ENCODE assay signal across 8 cellular contexts in genomic region chr15:88467073-88467934, GRCh38. TPM values are rescaled to one million over a fixed set of nuclear protein-coding genes. Genes with fewer than 3 reads are reported as not detected.
A peak's percentile ranks its signal among the peaks of the same experiment; 100 is the strongest.
DNase-seq lines count a peak whose midpoint lies in the region; ATAC-seq and TF ChIP-seq lines count a peak whose summit lies in the region.

Gene MRPL46, minus strand, starts transcription at chr15:88467388. Its CDS starts 11 bp downstream, at chr15:88467377.
Gene MRPS11, plus strand, starts transcription at chr15:88467708. Its CDS starts 10 bp downstream, at chr15:88467718.

- H3K9me3 Mint-ChIP-seq in IgD-negative memory B cell = no peaks in the 10 kb centered on the region

- no peaks in the 10 kb centered on the region for H3K9me2 ChIP-seq in PC-3 (replicated peaks; ENCODE audit: low read length)

- H3K4me3 Mint-ChIP-seq in IgD-negative memory B cell = peak within 1 kb of the TSS in 3 of 4 donors; percentile 93 to 99 (median 99)

- CTCF ChIA-PET in PC-3 (lab: Charles Lee) = interaction anchor here (0.6 to 0.8 kb wide), 2 partner anchors 45 to 157 kb away, joined by 3 to 5 read pairs; no protein-coding TSS in a partner anchor

- no peaks in the 10 kb centered on the region for H4K20me1 ChIP-seq in PC-3 (ENCODE audit: low read length)

- peak within 1 kb of the TSS; percentile 98 to 99 (median 99) for H3K27ac Mint-ChIP-seq in IgD-negative memory B cell

- peak within 1 kb of the TSS; percentile 84 for H2AFZ ChIP-seq in PC-3 (ENCODE audit: low read length)

- intact Hi-C loops in PC-3 (cut with micrococcal nuclease) = loop anchor here (5.0 kb wide), 1 partner anchor 80 kb away; the partner anchor contains the start of gene DET1

- no peaks in the 10 kb centered on the region for H3K27me3 Mint-ChIP-seq in IgD-negative memory B cell

- peaks cover 2% of the 10 kb centered on the region for H3K36me3 Mint-ChIP-seq in IgD-negative memory B cell

- no peak for TF ChIP-seq CTCF in PC-3 (conservative IDR thresholded peaks at IDR 0.05; ENCODE audit: low read depth, low read length)
- TF ChIP-seq CTCF in epithelial cell of proximal tubule (conservative IDR thresholded peaks at IDR 0.05; ENCODE audit: low read depth, low read length) = no peak

- peak within 1 kb of the TSS; percentile 91 for H3K4me2 ChIP-seq in PC-3 (ENCODE audit: low read length)

- H3F3A ChIP-seq in PC-3 (ENCODE audit: low read length, unreplicated experiment) = no peaks in the 10 kb centered on the region

- peaks cover 67% of the 10 kb centered on the region for H3K79me2 ChIP-seq in PC-3 (ENCODE audit: low read length)

- BruUV-seq in PC-3 (replicated peaks; lab: Mats Ljungman, UMichigan) = no TSS peak

- ATAC-seq in GM21576 (IDR thresholded peaks at IDR 0.05; ENCODE audit: unreplicated experiment) = peak; percentile 85
- peak; percentile 86 for ATAC-seq in PC-3

- peak; percentile 32 for DNase-seq in DMS153 (lab: John Stamatoyannopoulos, UW)
- DNase-seq in PC-3 = peak; percentile 86
- peak; percentile 83 for DNase-seq in activated T-cell treated with anti-CD3 and anti-CD28 coated beads for 48 hours (ENCODE audit: low read depth)
- no peak for DNase-seq in epithelial cell of proximal tubule (ENCODE audit: low read depth)
- DNase-seq in mucosa of gallbladder (ENCODE audit: low spot score) = peak; percentile 92
- peak; percentile 77 to 78 for DNase-seq in stimulated activated CD8-positive, alpha-beta memory T cell treated with anti-CD3 and anti-CD28 coated beads, Interleukin-4, amount 100 ng/mL, for 4 hours (ENCODE audit: low read depth in 2 of 2, low spot score in 1 of 2)

- no peaks in the 10 kb centered on the region for H3K9me3 ChIP-seq in PC-3 (ENCODE audit: low read length)

- H3K36me3 ChIP-seq in PC-3 (ENCODE audit: low read depth, low read length) = peaks cover 24% of the 10 kb centered on the region; the same call in 1 of the 2 replicates

- H3K4me1 Mint-ChIP-seq in IgD-negative memory B cell = peaks cover 21 to 25% (median 23%) of the 10 kb centered on the region in 3 donors

- peak within 1 kb of the TSS; percentile 73 for H3K27ac ChIP-seq in PC-3 (ENCODE audit: low read length)

- peak within 1 kb of the TSS; percentile 91 for H3K9ac ChIP-seq in PC-3 (ENCODE audit: low read length)

- H3K27me3 ChIP-seq in PC-3 (ENCODE audit: low read length) = no peaks in the 10 kb centered on the region

- H3K4me1 ChIP-seq in PC-3 (ENCODE audit: insufficient read depth, low read length) = peaks cover 21% of the 10 kb centered on the region

- H3K4me3 ChIP-seq in PC-3 (ENCODE audit: low read length) (peak within 1 kb of the TSS; percentile 91), epithelial cell of proximal tubule (ENCODE audit: low read depth, low read length) (peak within 1 kb of the TSS; percentile 90)

- POLR2A ChIA-PET in PC-3 (lab: Charles Lee; ENCODE audit: unreplicated experiment) = no interaction called here

RNA-seq across cellular contexts. Expression of gene MRPL46, which starts in this region (rescaled TPM):
- 56.2 TPM for polyA plus RNA-seq in IgD-negative memory B cell
- total RNA-seq in PC-3 (2014; rRNA removed) = 33.9 and 42.7 TPM in 2 replicates
- total RNA-seq in epithelial cell of proximal tubule = 30.4 and 34.7 TPM in 2 replicates
- total RNA-seq in mucosa of gallbladder = 17.5 TPM

RNA-seq across cellular contexts. Expression of gene MRPS11, which starts in this region (rescaled TPM):
- 60.1 TPM for polyA plus RNA-seq in IgD-negative memory B cell
- total RNA-seq in PC-3 (2014; rRNA removed) (76.0 and 92.7 TPM in 2 replicates), epithelial cell of proximal tubule (32.3 and 48.6 TPM in 2 replicates), mucosa of gallbladder (44.0 TPM)
